Comparison of ENCODE assay signal across 8 cellular contexts in the genomic region with DNA sequence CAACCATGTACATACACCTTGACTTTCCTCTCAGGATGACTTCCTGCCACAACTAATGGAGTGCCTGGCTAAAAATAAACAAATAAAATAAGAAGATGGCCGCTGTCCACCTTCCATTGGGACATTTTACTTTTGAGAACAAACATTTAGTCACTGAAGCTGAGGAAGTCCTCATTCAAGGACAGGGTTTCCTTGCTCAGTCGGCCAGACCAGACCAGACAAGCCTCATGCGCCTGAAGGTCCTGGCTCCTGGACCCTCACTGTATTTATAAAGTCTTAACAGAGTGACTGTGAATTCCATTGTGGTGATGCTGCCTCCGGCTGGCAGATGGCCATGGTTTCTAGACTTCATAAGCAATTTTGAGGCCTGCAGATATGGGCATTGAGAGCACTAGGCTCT.
DNase-seq lines count a peak whose midpoint lies in the region; ATAC-seq and TF ChIP-seq lines count a peak whose summit lies in the region.

No MANE protein-coding gene starts in this region.

- H2BK15ac ChIP-seq in mesendoderm (replicated peaks; ENCODE audit: low read depth): no peak overlapping the region

- H2AK5ac ChIP-seq in mesendoderm (ENCODE audit: low read length): no peak overlapping the region

- H3K27me3 ChIP-seq in colonic mucosa (no peaks in the 10 kb centered on the region), mesendoderm (ENCODE audit: insufficient read depth, low read length, poor library complexity) (no peaks in the 10 kb centered on the region), vagina (no peaks in the 10 kb centered on the region)

- H3K36me3 ChIP-seq in colonic mucosa: no peaks in the 10 kb centered on the region
- no peaks in the 10 kb centered on the region for H3K36me3 ChIP-seq in mesendoderm (ENCODE audit: control insufficient read depth, insufficient read depth, low read length)
- no peaks in the 10 kb centered on the region for H3K36me3 ChIP-seq in vagina

- TF ChIP-seq CTCF in colonic mucosa (IDR thresholded peaks at IDR 0.05) (no peak), vagina (IDR thresholded peaks at IDR 0.05) (no peak)

- no peak overlapping the region for H2BK120ac ChIP-seq in mesendoderm (ENCODE audit: low read depth, low read length)

- peak overlapping the region; percentile 81 for H3K27ac Mint-ChIP-seq in activated naive CD4-positive, alpha-beta T cell treated with anti-CD3 and anti-CD28 coated beads for 36 hours
- no peak overlapping the region for H3K27ac Mint-ChIP-seq in activated CD8-positive, alpha-beta memory T cell treated with anti-CD3 and anti-CD28 coated beads, Interleukin-2, amount 10 ng/mL, durations not matched to agents 7 days and 5 days

- WGBS in mesendoderm (ENCODE audit: extremely low coverage, insufficient coverage, low lambda C conversion rate): no CpG with 5 or more reads among the region's 4 CpGs

- CTCF ChIA-PET in activated naive CD4-positive, alpha-beta T cell treated with anti-CD3 and anti-CD28 coated beads for 36 hours (lab: Charles Lee): interaction anchor here (1.0 to 1.4 kb wide), 2 partner anchors 11 to 13 kb away, joined by 3 to 5 read pairs; no protein-coding TSS in a partner anchor
- CTCF ChIA-PET in activated CD8-positive, alpha-beta memory T cell treated with anti-CD3 and anti-CD28 coated beads, Interleukin-2, amount 10 ng/mL, durations not matched to agents 7 days and 5 days (lab: Charles Lee): interaction anchor here (1.4 kb wide), 1 partner anchor 20 kb away, joined by 3 read pairs; no protein-coding TSS in a partner anchor

- peaks cover 12% of the 10 kb centered on the region for H3K36me3 Mint-ChIP-seq in activated naive CD4-positive, alpha-beta T cell treated with anti-CD3 and anti-CD28 coated beads for 36 hours (ENCODE audit: low read depth)
- peaks cover 31% of the 10 kb centered on the region for H3K36me3 Mint-ChIP-seq in activated CD8-positive, alpha-beta memory T cell treated with anti-CD3 and anti-CD28 coated beads, Interleukin-2, amount 10 ng/mL, durations not matched to agents 7 days and 5 days

- H3K9me3 Mint-ChIP-seq in activated naive CD4-positive, alpha-beta T cell treated with anti-CD3 and anti-CD28 coated beads for 36 hours: no peaks in the 10 kb centered on the region
- no peaks in the 10 kb centered on the region for H3K9me3 Mint-ChIP-seq in activated CD8-positive, alpha-beta memory T cell treated with anti-CD3 and anti-CD28 coated beads, Interleukin-2, amount 10 ng/mL, durations not matched to agents 7 days and 5 days (ENCODE audit: low read depth)

- no peak overlapping the region for H4K5ac ChIP-seq in mesendoderm (ENCODE audit: low read length)

- TF ChIP-seq POLR2A in vagina (IDR thresholded peaks at IDR 0.05): no peak

- H2BK5ac ChIP-seq in mesendoderm (ENCODE audit: low read length): no peak overlapping the region

- no peak overlapping the region for H3K4ac ChIP-seq in mesendoderm (ENCODE audit: low read depth, low read length)

- intact Hi-C loops in activated naive CD4-positive, alpha-beta T cell treated with anti-CD3 and anti-CD28 coated beads for 36 hours (cut with micrococcal nuclease): no loop called here
- intact Hi-C loops in colonic mucosa (cut with DNase I): no loop called here
- intact Hi-C loops in vagina (cut with DNase I): no loop called here

- H3K9me3 ChIP-seq in colonic mucosa (no peaks in the 10 kb centered on the region), vagina (no peaks in the 10 kb centered on the region)

- no peak overlapping the region for H3K4me2 ChIP-seq in mesendoderm (ENCODE audit: low read length)

- H3K23ac ChIP-seq in mesendoderm (ENCODE audit: low read length): no peak overlapping the region

- no peak for ATAC-seq in activated CD8-positive, alpha-beta memory T cell treated with anti-CD3 and anti-CD28 coated beads, Interleukin-2, amount 10 ng/mL, durations not matched to agents 7 days and 5 days
- ATAC-seq in HG03354 (IDR thresholded peaks at IDR 0.05; ENCODE audit: poor library complexity, severe bottlenecking, unreplicated experiment): no peak

- H3K27me3 Mint-ChIP-seq in activated naive CD4-positive, alpha-beta T cell treated with anti-CD3 and anti-CD28 coated beads for 36 hours (ENCODE audit: low read depth): no peaks in the 10 kb centered on the region
- H3K27me3 Mint-ChIP-seq in activated CD8-positive, alpha-beta memory T cell treated with anti-CD3 and anti-CD28 coated beads, Interleukin-2, amount 10 ng/mL, durations not matched to agents 7 days and 5 days: no peaks in the 10 kb centered on the region

- H3K4me1 ChIP-seq in colonic mucosa: no peaks in the 10 kb centered on the region
- no peaks in the 10 kb centered on the region for H3K4me1 ChIP-seq in mesendoderm (ENCODE audit: control insufficient read depth, low read depth, low read length)
- peaks cover 61% of the 10 kb centered on the region for H3K4me1 ChIP-seq in vagina

- H3K4me3 ChIP-seq in colonic mucosa (no peak overlapping the region), mesendoderm (ENCODE audit: low read length) (no peak overlapping the region), vagina (no peak overlapping the region)

- H3K56ac ChIP-seq in mesendoderm (ENCODE audit: low read length): peak overlapping the region; percentile 54

- peaks cover 78% of the 10 kb centered on the region for H3K4me1 Mint-ChIP-seq in activated naive CD4-positive, alpha-beta T cell treated with anti-CD3 and anti-CD28 coated beads for 36 hours (ENCODE audit: low read depth)
- peaks cover 57% of the 10 kb centered on the region for H3K4me1 Mint-ChIP-seq in activated CD8-positive, alpha-beta memory T cell treated with anti-CD3 and anti-CD28 coated beads, Interleukin-2, amount 10 ng/mL, durations not matched to agents 7 days and 5 days

- no peaks in the 10 kb centered on the region for H3K79me1 ChIP-seq in mesendoderm (ENCODE audit: low read length)

- no peak overlapping the region for H3K18ac ChIP-seq in mesendoderm (ENCODE audit: low read length)

- H3K27ac ChIP-seq in colonic mucosa: peak overlapping the region; percentile 14
- peak overlapping the region; percentile 2 for H3K27ac ChIP-seq in mesendoderm (ENCODE audit: low read depth, low read length)
- H3K27ac ChIP-seq in vagina: peak overlapping the region; percentile 70

- DNase-seq in activated naive CD4-positive, alpha-beta T cell treated with anti-CD3 and anti-CD28 coated beads for 36 hours: no peak
- no peak for DNase-seq in activated naive CD4-positive, alpha-beta T cell treated with anti-CD3 and anti-CD28 coated beads, Interleukin-2, amount 50 U/mL, for 16 hours
- peak; percentile 34 for DNase-seq in colonic mucosa
- peak; percentile 76 for DNase-seq in mesendoderm
- DNase-seq in vagina (ENCODE audit: extremely low spot score in 2 of 2): no peak
- DNase-seq in activated CD8-positive, alpha-beta memory T cell treated with anti-CD3 and anti-CD28 coated beads, Interleukin-2, amount 10 ng/mL, durations not matched to agents 7 days and 5 days: no peak
- no peak for DNase-seq in NCI-H1930 (lab: John Stamatoyannopoulos, UW)

- no peak overlapping the region for H3K4me3 Mint-ChIP-seq in activated naive CD4-positive, alpha-beta T cell treated with anti-CD3 and anti-CD28 coated beads for 36 hours
- H3K4me3 Mint-ChIP-seq in activated CD8-positive, alpha-beta memory T cell treated with anti-CD3 and anti-CD28 coated beads, Interleukin-2, amount 10 ng/mL, durations not matched to agents 7 days and 5 days: no peak overlapping the region

- H3K9ac ChIP-seq in colonic mucosa (ENCODE audit: low read depth in 2 of 2, low read length in 2 of 2): no peak overlapping the region
- H3K9ac ChIP-seq in mesendoderm (ENCODE audit: low read length): no peak overlapping the region

- H4K8ac ChIP-seq in mesendoderm (ENCODE audit: low read depth, low read length): no peak overlapping the region

- H3K79me2 ChIP-seq in mesendoderm (ENCODE audit: control insufficient read depth, insufficient read depth, low read length): no peaks in the 10 kb centered on the region

Comparison
In these comparisons a context has a peak if more than half of its experiments do, and no peak if none do; other contexts are left out.
1. DNase-seq: peak in colonic mucosa (single experiment) and mesendoderm (single experiment); none in activated naive CD4-positive, alpha-beta T cell treated with anti-CD3 and anti-CD28 coated beads for 36 hours (single experiment), activated naive CD4-positive, alpha-beta T cell treated with anti-CD3 and anti-CD28 coated beads, Interleukin-2, amount 50 U/mL, for 16 hours (single experiment), vagina (0 of 2), activated CD8-positive, alpha-beta memory T cell treated with anti-CD3 and anti-CD28 coated beads, Interleukin-2, amount 10 ng/mL, durations not matched to agents 7 days and 5 days (single experiment) and NCI-H1930 (0 of 2).
2. H3K27ac ChIP-seq: peak in every context shown above with its lines; median percentile 70 in vagina; 14 in colonic mucosa; 2 in mesendoderm.